ENCODE assay signal across 8 cellular contexts in genomic region chr1:7265771-7266371, GRCh38.
A peak's percentile ranks its signal among the peaks of the same experiment; 100 is the strongest.
DNase-seq lines count a peak whose midpoint lies in the region; TF ChIP-seq lines count a peak whose summit lies in the region.

No MANE protein-coding gene starts in this region.

- no peaks in the 10 kb centered on the region for H4K20me1 ChIP-seq in osteoblast (ENCODE audit: insufficient read depth, low read length)

- peak overlapping the region; percentile 17 for H2AFZ ChIP-seq in osteoblast (ENCODE audit: low read length)

- H3K4me3 ChIP-seq in osteoblast (ENCODE audit: insufficient read depth, low read length) (no peak overlapping the region), left ventricle myocardium inferior (no peak overlapping the region)

- peaks cover 11% of the 10 kb centered on the region for H3K4me1 ChIP-seq in osteoblast (ENCODE audit: insufficient read depth, low read length)
- no peaks in the 10 kb centered on the region for H3K4me1 ChIP-seq in left ventricle myocardium inferior

- H3K9me3 Mint-ChIP-seq in chondrocyte (ENCODE audit: low read depth): peaks cover 16% of the 10 kb centered on the region
- peaks cover 17% of the 10 kb centered on the region for H3K9me3 Mint-ChIP-seq in activated T-cell treated with anti-CD3 and anti-CD28 coated beads, Interleukin-2, amount 50 U/mL, for 24 hours

- intact Hi-C loops in left ventricle myocardium inferior (cut with micrococcal nuclease): no loop called here

- peak overlapping the region; percentile 47 for H3K4me2 ChIP-seq in osteoblast (ENCODE audit: insufficient read depth, low read length)

- H3K27ac Mint-ChIP-seq in chondrocyte (ENCODE audit: unreplicated experiment): peak overlapping the region; percentile 53
- no peak overlapping the region for H3K27ac Mint-ChIP-seq in activated T-cell treated with anti-CD3 and anti-CD28 coated beads, Interleukin-2, amount 50 U/mL, for 24 hours

- CTCF ChIA-PET in HEK293T (lab: Yijun Ruan, JAX): no interaction called here

- H3K9me3 ChIP-seq in osteoblast (ENCODE audit: low read depth, low read length): peaks cover 3% of the 10 kb centered on the region
- H3K9me3 ChIP-seq in left ventricle myocardium inferior (replicated peaks): peaks cover 23% of the 10 kb centered on the region

- TF ChIP-seq CTCF in chondrocyte (IDR thresholded peaks at IDR 0.05): no peak
- TF ChIP-seq CTCF in osteoblast (IDR thresholded peaks at IDR 0.05; ENCODE audit: extremely low read depth, low read depth, low read length): no peak
- TF ChIP-seq CTCF in left ventricle myocardium inferior (IDR thresholded peaks at IDR 0.05; ENCODE audit: borderline replicate concordance): no peak

- H3K27ac ChIP-seq in osteoblast (ENCODE audit: low read depth, low read length) (peak overlapping the region; percentile 11), left ventricle myocardium inferior (replicated peaks) (no peak overlapping the region)

- no peak overlapping the region for H3K4me3 Mint-ChIP-seq in chondrocyte (ENCODE audit: unreplicated experiment)
- no peak overlapping the region for H3K4me3 Mint-ChIP-seq in activated T-cell treated with anti-CD3 and anti-CD28 coated beads, Interleukin-2, amount 50 U/mL, for 24 hours

- H3K36me3 ChIP-seq in osteoblast (ENCODE audit: insufficient read depth, low read length) (no peaks in the 10 kb centered on the region), left ventricle myocardium inferior (no peaks in the 10 kb centered on the region)

- H3K36me3 Mint-ChIP-seq in chondrocyte (ENCODE audit: low read depth): peaks cover 8% of the 10 kb centered on the region
- no peaks in the 10 kb centered on the region for H3K36me3 Mint-ChIP-seq in activated T-cell treated with anti-CD3 and anti-CD28 coated beads, Interleukin-2, amount 50 U/mL, for 24 hours (ENCODE audit: low read depth)

- H3K27me3 ChIP-seq in osteoblast (ENCODE audit: insufficient read depth, low read length): no peaks in the 10 kb centered on the region
- H3K27me3 ChIP-seq in left ventricle myocardium inferior (ENCODE audit: low read depth): peaks cover 40% of the 10 kb centered on the region

- peaks cover 24% of the 10 kb centered on the region for H3K4me1 Mint-ChIP-seq in chondrocyte (ENCODE audit: low read depth)
- H3K4me1 Mint-ChIP-seq in activated T-cell treated with anti-CD3 and anti-CD28 coated beads, Interleukin-2, amount 50 U/mL, for 24 hours (ENCODE audit: low read depth): no peaks in the 10 kb centered on the region

- POLR2A ChIA-PET in HEK293T (lab: Yijun Ruan, JAX): no interaction called here

- DNase-seq in GM04504 (ENCODE audit: low read depth): peak; percentile 53
- peak; percentile 71 for DNase-seq in NCI-H2196 treated with DMSO at 0.1 percent for 48 hours (lab: John Stamatoyannopoulos, UW; ENCODE audit: unreplicated experiment)
- DNase-seq in chondrocyte (ENCODE audit: low spot score): no peak
- DNase-seq in osteoblast (ENCODE audit: insufficient read length, low spot score, missing footprints): peak; percentile 73
- DNase-seq in HEK293T (ENCODE audit: extremely low spot score): no peak
- no peak for DNase-seq in activated T-cell treated with anti-CD3 and anti-CD28 coated beads, Interleukin-2, amount 50 U/mL, for 24 hours
- DNase-seq in stimulated activated naive CD4-positive, alpha-beta T cell treated with Interleukin-2 at 50 U/mL for 16 hours (lab: John Stamatoyannopoulos, UW): no peak
- DNase-seq in left ventricle myocardium inferior: no peak

- no peaks in the 10 kb centered on the region for H3K79me2 ChIP-seq in osteoblast (ENCODE audit: insufficient read depth, low read length)

- H3K27me3 Mint-ChIP-seq in chondrocyte (ENCODE audit: low read depth): no peaks in the 10 kb centered on the region
- H3K27me3 Mint-ChIP-seq in activated T-cell treated with anti-CD3 and anti-CD28 coated beads, Interleukin-2, amount 50 U/mL, for 24 hours: peaks cover 41% of the 10 kb centered on the region

TF ChIP-seq in HEK293T, 16 proteins besides CTCF, POLR2A, EP300 and RAD21:
- TF ChIP-seq FOXM1 (IDR thresholded peaks at IDR 0.05; ENCODE audit: borderline replicate concordance): no peak
- no peak for TF ChIP-seq CTBP1 (IDR thresholded peaks at IDR 0.05; ENCODE audit: borderline replicate concordance)
- no peak for TF ChIP-seq SP1 (IDR thresholded peaks at IDR 0.05)
- no peak for TF ChIP-seq FOXA1 (IDR thresholded peaks at IDR 0.05)
- no peak for TF ChIP-seq HDGF (IDR thresholded peaks at IDR 0.05; ENCODE audit: borderline replicate concordance)
- no peak for TF ChIP-seq ARNT (IDR thresholded peaks at IDR 0.05)
- no peak for TF ChIP-seq BHLHE40 (IDR thresholded peaks at IDR 0.05; ENCODE audit: borderline replicate concordance)
- TF ChIP-seq ZNF384 (IDR thresholded peaks at IDR 0.05): no peak
- no peak for TF ChIP-seq LEF1 (IDR thresholded peaks at IDR 0.05; ENCODE audit: borderline replicate concordance)
- no peak for TF ChIP-seq PKNOX1 (IDR thresholded peaks at IDR 0.05)
- no peak for TF ChIP-seq L3MBTL2 (conservative IDR thresholded peaks at IDR 0.05)
- TF ChIP-seq SUZ12 (IDR thresholded peaks at IDR 0.05): no peak
- no peak for TF ChIP-seq FOXK2 (IDR thresholded peaks at IDR 0.05)
- TF ChIP-seq ELF4 (IDR thresholded peaks at IDR 0.05): no peak
- TF ChIP-seq NFRKB (IDR thresholded peaks at IDR 0.05): no peak
- TF ChIP-seq TARDBP (IDR thresholded peaks at IDR 0.05): no peak
TF ChIP-seq in HEK293T: peak in this region for 0.

Comparison
In these comparisons a context has a peak if more than half of its experiments do, and no peak if none do; other contexts are left out.
1. DNase-seq: peak in GM04504 (single experiment), NCI-H2196 treated with DMSO at 0.1 percent for 48 hours (single experiment) and osteoblast (single experiment); none in chondrocyte (single experiment), HEK293T (single experiment), activated T-cell treated with anti-CD3 and anti-CD28 coated beads, Interleukin-2, amount 50 U/mL, for 24 hours (single experiment), stimulated activated naive CD4-positive, alpha-beta T cell treated with Interleukin-2 at 50 U/mL for 16 hours (single experiment) and left ventricle myocardium inferior (single experiment).